Comparison of ENCODE assay signal across 19 cellular contexts in genomic region chr3:152339881-152340505, GRCh38.
DNase-seq lines count a peak whose midpoint lies in the region; ATAC-seq and TF ChIP-seq lines count a peak whose summit lies in the region.
"Had no signal": no experiment of that assay in that cellular context is flagged by ENCODE, and none has a peak within 500 bp of the region (broad histone marks: within the 10 kb centered on the region; RNA-seq: fewer than 3 reads in every experiment).

No MANE protein-coding gene starts in this region.

- DNase-seq in activated naive CD4-positive, alpha-beta T cell treated with anti-CD3 and anti-CD28 coated beads for 36 hours: no peak
- no peak for DNase-seq in activated naive CD4-positive, alpha-beta T cell treated with anti-CD3 and anti-CD28 coated beads, Interleukin-2, amount 10 ng/mL, durations not matched to agents 7 days and 5 days
- DNase-seq in T-helper 17 cell: no peak
- DNase-seq in left kidney (ENCODE audit: low read depth, low spot score): peak; percentile 17
- DNase-seq in mammary epithelial cell: no peak
- DNase-seq in COR-L47 (lab: John Stamatoyannopoulos, UW): no peak
- DNase-seq: ACHN, activated T-cell treated with anti-CD3 and anti-CD28 coated beads for 4 hours, DND-41, Kasumi-1, kidney glomerular epithelial cell, NCI-H1048, NCI-H2029 treated with DMSO at 0.1 percent for 48 hours, spleen had no signal

- H3K36me3 ChIP-seq in mammary epithelial cell (ENCODE audit: insufficient read depth, low read length) (peaks cover 3% of the 10 kb centered on the region), gastroesophageal sphincter (peaks cover 0 to 14% of the 10 kb centered on the region in 2 donors)

- 68% methylated on average over 4 of the region's 4 CpGs for WGBS in mammary epithelial cell (ENCODE audit: low coverage, missing lambda C conversion rate)
- WGBS in gastroesophageal sphincter (ENCODE audit: low coverage in 1 of 2), 2 donors: 83 to 91% methylated on average over 3 to 4 of the region's 4 CpGs

- H3K4me3 Mint-ChIP-seq in activated naive CD4-positive, alpha-beta T cell treated with anti-CD3 and anti-CD28 coated beads for 36 hours: no peak overlapping the region
- H3K4me3 Mint-ChIP-seq in activated naive CD4-positive, alpha-beta T cell treated with anti-CD3 and anti-CD28 coated beads, Interleukin-2, amount 10 ng/mL, durations not matched to agents 7 days and 5 days: no peak overlapping the region
- peak overlapping the region; percentile 41 for H3K4me3 Mint-ChIP-seq in T-helper 17 cell
- no peak overlapping the region for H3K4me3 Mint-ChIP-seq in stimulated activated memory B cell treated with anti-CD40 and anti-IgM and Interleukin-4, amounts not matched to agents 10 μg/mL and 1 μg/mL and 100 μg/mL, for 72 hours

- H3K79me2 ChIP-seq in mammary epithelial cell (ENCODE audit: insufficient read depth, low read length): peaks cover 57% of the 10 kb centered on the region

- H2AFZ ChIP-seq in mammary epithelial cell (ENCODE audit: low read depth, low read length): no peak overlapping the region

- no peak overlapping the region for H3K27ac ChIP-seq in mammary epithelial cell (ENCODE audit: insufficient read depth, low read depth, low read length)
- H3K27ac ChIP-seq in gastroesophageal sphincter: no peak overlapping the region
- H3K27ac ChIP-seq: RWPE1, spleen, suprapubic skin had no signal

- H3K36me3 Mint-ChIP-seq in activated naive CD4-positive, alpha-beta T cell treated with anti-CD3 and anti-CD28 coated beads for 36 hours (ENCODE audit: low read depth): peaks cover 50% of the 10 kb centered on the region
- H3K36me3 Mint-ChIP-seq in activated naive CD4-positive, alpha-beta T cell treated with anti-CD3 and anti-CD28 coated beads, Interleukin-2, amount 10 ng/mL, durations not matched to agents 7 days and 5 days: peaks cover 64% of the 10 kb centered on the region
- H3K36me3 Mint-ChIP-seq in T-helper 17 cell (ENCODE audit: low read depth): peaks cover 7% of the 10 kb centered on the region
- H3K36me3 Mint-ChIP-seq in stimulated activated memory B cell treated with anti-CD40 and anti-IgM and Interleukin-4, amounts not matched to agents 10 μg/mL and 1 μg/mL and 100 μg/mL, for 72 hours: peaks cover 44% of the 10 kb centered on the region

- CTCF ChIA-PET in activated naive CD4-positive, alpha-beta T cell treated with anti-CD3 and anti-CD28 coated beads for 36 hours (lab: Charles Lee): interaction anchor here (0.7 kb wide), 1 partner anchor 51 kb away, joined by 3 read pairs; no protein-coding TSS in a partner anchor
- CTCF ChIA-PET in activated naive CD4-positive, alpha-beta T cell treated with anti-CD3 and anti-CD28 coated beads, Interleukin-2, amount 10 ng/mL, durations not matched to agents 7 days and 5 days (lab: Charles Lee): interaction anchor here (0.7 kb wide), 1 partner anchor 34 kb away, joined by 3 read pairs; no protein-coding TSS in a partner anchor
- CTCF ChIA-PET in mammary epithelial cell (lab: Charles Lee; ENCODE audit: low non-redundant PET): no interaction called here

- peaks cover 69% of the 10 kb centered on the region for H3K4me1 Mint-ChIP-seq in activated naive CD4-positive, alpha-beta T cell treated with anti-CD3 and anti-CD28 coated beads for 36 hours (ENCODE audit: low read depth)
- peaks cover 50% of the 10 kb centered on the region for H3K4me1 Mint-ChIP-seq in activated naive CD4-positive, alpha-beta T cell treated with anti-CD3 and anti-CD28 coated beads, Interleukin-2, amount 10 ng/mL, durations not matched to agents 7 days and 5 days
- peaks cover 37% of the 10 kb centered on the region for H3K4me1 Mint-ChIP-seq in T-helper 17 cell
- H3K4me1 Mint-ChIP-seq in stimulated activated memory B cell treated with anti-CD40 and anti-IgM and Interleukin-4, amounts not matched to agents 10 μg/mL and 1 μg/mL and 100 μg/mL, for 72 hours: peaks cover 54% of the 10 kb centered on the region

- H3K27ac Mint-ChIP-seq in activated naive CD4-positive, alpha-beta T cell treated with anti-CD3 and anti-CD28 coated beads for 36 hours: peak overlapping the region; percentile 22
- H3K27ac Mint-ChIP-seq in activated naive CD4-positive, alpha-beta T cell treated with anti-CD3 and anti-CD28 coated beads, Interleukin-2, amount 10 ng/mL, durations not matched to agents 7 days and 5 days: no peak overlapping the region
- peak overlapping the region; percentile 75 for H3K27ac Mint-ChIP-seq in T-helper 17 cell
- peak overlapping the region; percentile 42 for H3K27ac Mint-ChIP-seq in stimulated activated memory B cell treated with anti-CD40 and anti-IgM and Interleukin-4, amounts not matched to agents 10 μg/mL and 1 μg/mL and 100 μg/mL, for 72 hours

- intact Hi-C loops in activated naive CD4-positive, alpha-beta T cell treated with anti-CD3 and anti-CD28 coated beads for 36 hours (cut with micrococcal nuclease): loop anchor here (10.0 kb wide), 1 partner anchor 265 kb away; no protein-coding TSS in a partner anchor
- intact Hi-C loops in mammary epithelial cell (cut with micrococcal nuclease): loop anchor here (10.0 kb wide), 1 partner anchor 105 kb away; no protein-coding TSS in a partner anchor

- H3K4me1 ChIP-seq in mammary epithelial cell (ENCODE audit: insufficient read depth, low read length) (no peaks in the 10 kb centered on the region), gastroesophageal sphincter (peaks cover 0 to 85% (median 8%) of the 10 kb centered on the region in 3 donors)

- TF ChIP-seq POLR2A in gastroesophageal sphincter (IDR thresholded peaks at IDR 0.05): no peak

- H3K9ac ChIP-seq in mammary epithelial cell (ENCODE audit: insufficient read depth, low read length): no peak overlapping the region

- no peaks in the 10 kb centered on the region for H3K27me3 Mint-ChIP-seq in activated naive CD4-positive, alpha-beta T cell treated with anti-CD3 and anti-CD28 coated beads for 36 hours (ENCODE audit: low read depth)
- H3K27me3 Mint-ChIP-seq in activated naive CD4-positive, alpha-beta T cell treated with anti-CD3 and anti-CD28 coated beads, Interleukin-2, amount 10 ng/mL, durations not matched to agents 7 days and 5 days: no peaks in the 10 kb centered on the region
- no peaks in the 10 kb centered on the region for H3K27me3 Mint-ChIP-seq in T-helper 17 cell
- no peaks in the 10 kb centered on the region for H3K27me3 Mint-ChIP-seq in stimulated activated memory B cell treated with anti-CD40 and anti-IgM and Interleukin-4, amounts not matched to agents 10 μg/mL and 1 μg/mL and 100 μg/mL, for 72 hours

- no peak overlapping the region for H3K4me2 ChIP-seq in mammary epithelial cell (ENCODE audit: insufficient read depth, low read depth, low read length)

- no TSS peak for BruUV-seq in mammary epithelial cell (replicated peaks; lab: Mats Ljungman, UMichigan)

- no peak for TF ChIP-seq EP300 in gastroesophageal sphincter (IDR thresholded peaks at IDR 0.05)

- TF ChIP-seq CTCF in mammary epithelial cell (conservative IDR thresholded peaks at IDR 0.05 in 1 of 2, IDR thresholded peaks at IDR 0.05 in 1 of 2; ENCODE audit: extremely low read depth in 1 of 2, insufficient read depth in 1 of 2, low read depth in 1 of 2, low read length in 2 of 2): no peak
- TF ChIP-seq CTCF in gastroesophageal sphincter (IDR thresholded peaks at IDR 0.05): no peak

- no peaks in the 10 kb centered on the region for H4K20me1 ChIP-seq in mammary epithelial cell (ENCODE audit: insufficient read depth, low read length)

- in situ Hi-C loops in mammary epithelial cell (cut with MboI; ENCODE audit: low sequenced_read_pairs in 2 of 2): no loop called here

- H3K9me3 Mint-ChIP-seq in activated naive CD4-positive, alpha-beta T cell treated with anti-CD3 and anti-CD28 coated beads for 36 hours: no peaks in the 10 kb centered on the region
- H3K9me3 Mint-ChIP-seq in activated naive CD4-positive, alpha-beta T cell treated with anti-CD3 and anti-CD28 coated beads, Interleukin-2, amount 10 ng/mL, durations not matched to agents 7 days and 5 days: no peaks in the 10 kb centered on the region
- no peaks in the 10 kb centered on the region for H3K9me3 Mint-ChIP-seq in stimulated activated memory B cell treated with anti-CD40 and anti-IgM and Interleukin-4, amounts not matched to agents 10 μg/mL and 1 μg/mL and 100 μg/mL, for 72 hours

- H3K4me3 ChIP-seq in mammary epithelial cell (replicated peaks in 1 of 3; ENCODE audit: insufficient read depth in 1 of 3, low read depth in 2 of 3, low read length in 3 of 3) (no peak overlapping the region), gastroesophageal sphincter (no peak overlapping the region)
- H3K4me3 ChIP-seq: spleen, suprapubic skin had no signal

- H3K27me3 ChIP-seq in mammary epithelial cell (ENCODE audit: insufficient read depth, low read length) (no peaks in the 10 kb centered on the region), gastroesophageal sphincter (no peaks in the 10 kb centered on the region)
- H3K27me3 ChIP-seq: spleen, suprapubic skin had no signal

- dilution Hi-C loops in mammary epithelial cell (cut with HindIII; ENCODE audit: low sequenced_read_pairs): no loop called here

- ATAC-seq in T-helper 17 cell (no peak), gastroesophageal sphincter (no peak)
- no peak for ATAC-seq in stimulated activated memory B cell treated with anti-CD40 and anti-IgM and Interleukin-4, amounts not matched to agents 10 μg/mL and 1 μg/mL and 100 μg/mL, for 72 hours
- ATAC-seq: SK-N-SH treated with all-trans-retinoic acid at 6 μM for 48 hours had no signal

- H3K9me3 ChIP-seq in T-helper 17 cell (ENCODE audit: control insufficient read depth, low read length, poor library complexity, severe bottlenecking) (no peaks in the 10 kb centered on the region), mammary epithelial cell (replicated peaks; ENCODE audit: insufficient read depth, low read length) (no peaks in the 10 kb centered on the region), gastroesophageal sphincter (no peaks in the 10 kb centered on the region)
- H3K9me3 ChIP-seq: spleen, suprapubic skin had no signal
